1 cellular context compared by ENCODE assay signal in genomic region chr17:40820228-40820838, GRCh38.
TF ChIP-seq lines count a peak whose summit lies in the region.

No MANE protein-coding gene starts in this region.

TF ChIP-seq in HepG2, 621 proteins besides CTCF, POLR2A, EP300 and RAD21:
- TF ChIP-seq ELF4 (CRISPR knock-in tag; IDR thresholded peaks at IDR 0.05; ENCODE audit: borderline replicate concordance) (0 out of 2 replicates have a peak, but pooled peaks have one; percentile 9), ZNF512 (CRISPR knock-in tag; IDR thresholded peaks at IDR 0.05) (no peak), ZNF441 (CRISPR knock-in tag; IDR thresholded peaks at IDR 0.05; ENCODE audit: borderline replicate concordance) (no peak), AKAP8 (CRISPR knock-in tag; IDR thresholded peaks at IDR 0.05) (no peak), ZNF570 (CRISPR knock-in tag; IDR thresholded peaks at IDR 0.05; ENCODE audit: borderline replicate concordance) (no peak), FOXJ3 (CRISPR knock-in tag; IDR thresholded peaks at IDR 0.05; ENCODE audit: borderline replicate concordance) (no peak)
